9 cellular contexts compared by ENCODE assay signal in genomic region chr18:57004366-57005121, GRCh38.
DNase-seq lines count a peak whose midpoint lies in the region; ATAC-seq, FAIRE-seq and TF ChIP-seq lines count a peak whose summit lies in the region.
"Had no signal": no experiment of that assay in that cellular context is flagged by ENCODE, and none has a peak within 500 bp of the region (broad histone marks: within the 10 kb centered on the region; RNA-seq: fewer than 3 reads in every experiment).

No MANE protein-coding gene starts in this region.

- H4K20me1 ChIP-seq in endothelial cell of umbilical vein (replicated peaks; ENCODE audit: control insufficient read depth, extremely low read depth, insufficient read depth, low read length) = no peaks in the 10 kb centered on the region

- H3K27ac ChIP-seq in A673 (ENCODE audit: low read depth, low read length, poor library complexity, severe bottlenecking) (peak overlapping the region; percentile 53), endothelial cell of umbilical vein (ENCODE audit: insufficient read depth, low read depth, low read length) (no peak overlapping the region), thymus (ENCODE audit: low read depth) (peak overlapping the region; percentile 69)

- 61% methylated on average over 5 of the region's 5 CpGs for WGBS in thymus

- no peak for TF ChIP-seq POLR2A in GM18505 (IDR thresholded peaks at IDR 0.05; ENCODE audit: borderline replicate concordance, extremely low read depth, insufficient read depth, insufficient read length)
- TF ChIP-seq POLR2A in endothelial cell of umbilical vein (IDR thresholded peaks at IDR 0.05; ENCODE audit: low read depth, low read length) = no peak

- no peaks in the 10 kb centered on the region for H3K27me3 ChIP-seq in A673 (replicated peaks; ENCODE audit: insufficient read depth, low read depth, low read length, poor library complexity)
- H3K27me3 ChIP-seq in endothelial cell of umbilical vein (ENCODE audit: control insufficient read depth in 2 of 2, insufficient read depth in 2 of 2, low read length in 2 of 2) = no peaks in the 10 kb centered on the region
- H3K27me3 ChIP-seq in thymus (ENCODE audit: control insufficient read depth, insufficient read depth) = no peaks in the 10 kb centered on the region
- H3K27me3 ChIP-seq: heart right ventricle had no signal

- H3K9ac ChIP-seq in endothelial cell of umbilical vein (replicated peaks; ENCODE audit: extremely low read depth, insufficient read depth, low read length) = no peak overlapping the region

- peak overlapping the region; percentile 31 for H3K4me2 ChIP-seq in endothelial cell of umbilical vein (ENCODE audit: insufficient read depth, low read length)

- BruUV-seq in A673 (replicated peaks; lab: Mats Ljungman, UMichigan) = no TSS peak
- BruUV-seq in endothelial cell of umbilical vein (replicated peaks; lab: Mats Ljungman, UMichigan) = no TSS peak

- H3K9me3 ChIP-seq in A673 (ENCODE audit: low read depth, low read length, poor library complexity, severe bottlenecking) (no peaks in the 10 kb centered on the region), endothelial cell of umbilical vein (replicated peaks; ENCODE audit: control insufficient read depth, insufficient read depth, low read length) (no peaks in the 10 kb centered on the region), thymus (ENCODE audit: control insufficient read depth) (no peaks in the 10 kb centered on the region)
- H3K9me3 ChIP-seq: heart right ventricle had no signal

- intact Hi-C loops in A673 (cut with micrococcal nuclease; ENCODE audit: unreplicated experiment) = loop anchor here (5.0 kb wide), 1 partner anchor 433 kb away; the partner anchor contains the start of gene ONECUT2
- intact Hi-C loops in endothelial cell of umbilical vein (cut with micrococcal nuclease) = loop anchor here (5.0 kb wide), 1 partner anchor 62 kb away; no protein-coding TSS in a partner anchor
- intact Hi-C loops in posterior cingulate gyrus (cut with DNase I) = no loop called here
- intact Hi-C loops in left ventricle myocardium superior (cut with micrococcal nuclease) = no loop called here

- dilution Hi-C loops in endothelial cell of umbilical vein (cut with MboI; ENCODE audit: extremely low pct_ligation_motif_present, low sequenced_read_pairs) = no loop called here

- POLR2A ChIA-PET in A673 (lab: Charles Lee; ENCODE audit: low non-redundant PET) (no interaction called here), endothelial cell of umbilical vein (lab: Charles Lee) (no interaction called here)

- H2AFZ ChIP-seq in endothelial cell of umbilical vein (ENCODE audit: low read depth, low read length) = no peak overlapping the region

- H3K79me2 ChIP-seq in endothelial cell of umbilical vein (ENCODE audit: control insufficient read depth, insufficient read depth, low read length) = no peaks in the 10 kb centered on the region

- H3K4me3 ChIP-seq in A673 (ENCODE audit: low read depth, low read length, poor library complexity, severe bottlenecking) = no peak overlapping the region
- no peak overlapping the region for H3K4me3 ChIP-seq in endothelial cell of umbilical vein (replicated peaks in 1 of 3; ENCODE audit: insufficient read depth in 1 of 3, low read depth in 1 of 3, low read length in 3 of 3)
- no peak overlapping the region for H3K4me3 ChIP-seq in thymus (ENCODE audit: low read length)
- H3K4me3 ChIP-seq: heart right ventricle had no signal

- H3K36me3 ChIP-seq in A673 (ENCODE audit: insufficient read depth, low read length, poor library complexity, severe bottlenecking) = no peaks in the 10 kb centered on the region
- H3K36me3 ChIP-seq in endothelial cell of umbilical vein (ENCODE audit: control insufficient read depth in 2 of 2, extremely low read depth in 1 of 2, insufficient read depth in 2 of 2, low read length in 2 of 2) = no peaks in the 10 kb centered on the region
- H3K36me3 ChIP-seq in thymus (ENCODE audit: control insufficient read depth, insufficient read depth) = no peaks in the 10 kb centered on the region
- H3K36me3 ChIP-seq: heart right ventricle had no signal

- CTCF ChIA-PET in A673 (lab: Charles Lee) (no interaction called here), endothelial cell of umbilical vein (lab: Charles Lee) (interaction anchor here (1.3 to 1.4 kb wide), 2 partner anchors 15 to 136 kb away, joined by 4 to 6 read pairs; no protein-coding TSS in a partner anchor)

- H3K9me1 ChIP-seq in endothelial cell of umbilical vein (replicated peaks; ENCODE audit: control insufficient read depth, extremely low read depth, insufficient read depth, low read length) = no peaks in the 10 kb centered on the region

- TF ChIP-seq CTCF in A673 (conservative IDR thresholded peaks at IDR 0.05; ENCODE audit: low read depth, low read length) = no peak
- no peak for TF ChIP-seq CTCF in endothelial cell of umbilical vein (IDR thresholded peaks at IDR 0.05; ENCODE audit: extremely low read depth in 1 of 2, insufficient read depth in 1 of 2, low read depth in 1 of 2, low read length in 2 of 2)

- H3K4me1 ChIP-seq in A673 (ENCODE audit: insufficient read depth, low read length, poor library complexity, severe bottlenecking) = peaks cover 58% of the 10 kb centered on the region
- H3K4me1 ChIP-seq in endothelial cell of umbilical vein (ENCODE audit: control insufficient read depth, extremely low read depth, insufficient read depth, low read length) = peaks cover 14% of the 10 kb centered on the region
- no peaks in the 10 kb centered on the region for H3K4me1 ChIP-seq in thymus (ENCODE audit: control insufficient read depth, insufficient read depth, low read length)

- FAIRE-seq in endothelial cell of umbilical vein (lab: Jason Lieb, UNC) = peak; percentile 77

- peak; percentile 96 for ATAC-seq in GM18505 (IDR thresholded peaks at IDR 0.05; ENCODE audit: unreplicated experiment)
- peak; percentile 97 for ATAC-seq in HG02852 (IDR thresholded peaks at IDR 0.05; ENCODE audit: unreplicated experiment)
- ATAC-seq in left ventricle myocardium superior = no peak

- DNase-seq in A673 (ENCODE audit: low spot score) (peak; percentile 74), NOMO-1 treated with dmso at 0.1 percent for 144 hours (lab: John Stamatoyannopoulos, UW; ENCODE audit: unreplicated experiment) (peak; percentile 35), endothelial cell of umbilical vein (ENCODE audit: low read depth, low spot score) (peak; percentile 82), posterior cingulate gyrus (no peak), left ventricle myocardium superior (no peak)
- DNase-seq: heart right ventricle had no signal

TF ChIP-seq in endothelial cell of umbilical vein, 7 proteins besides CTCF, POLR2A, EP300 and RAD21:
- TF ChIP-seq GATA2 (IDR thresholded peaks at IDR 0.05; ENCODE audit: insufficient read depth, insufficient read length, low read depth, low read length) (no peak), MAX (IDR thresholded peaks at IDR 0.05; ENCODE audit: insufficient read depth, insufficient read length) (no peak), JUN (IDR thresholded peaks at IDR 0.05; ENCODE audit: borderline replicate concordance, insufficient read depth, insufficient read length, low read depth) (peak; percentile 74), FOS (IDR thresholded peaks at IDR 0.05; ENCODE audit: borderline replicate concordance, insufficient read depth, low read length) (peak; percentile 86), MYC (IDR thresholded peaks at IDR 0.05; ENCODE audit: low read depth, low read length) (no peak), EZH2 (IDR thresholded peaks at IDR 0.05; ENCODE audit: borderline replicate concordance, low read depth, low read length, severe bottlenecking) (no peak), POLR2AphosphoS5 (IDR thresholded peaks at IDR 0.05; ENCODE audit: insufficient read depth, low read depth, low read length) (peak; percentile 19)

Comparison
In these comparisons a context has a peak if more than half of its experiments do, and no peak if none do; other contexts are left out.
1. DNase-seq: peak in A673 (single experiment), NOMO-1 treated with dmso at 0.1 percent for 144 hours (single experiment) and endothelial cell of umbilical vein (single experiment); none in posterior cingulate gyrus (0 of 10) and left ventricle myocardium superior (single experiment).
2. intact Hi-C loops: an anchor here in A673 (5.0 kb wide) and endothelial cell of umbilical vein (5.0 kb wide); none called in posterior cingulate gyrus and left ventricle myocardium superior.